Comparison of ENCODE assay signal across 10 cellular contexts in the genomic region with DNA sequence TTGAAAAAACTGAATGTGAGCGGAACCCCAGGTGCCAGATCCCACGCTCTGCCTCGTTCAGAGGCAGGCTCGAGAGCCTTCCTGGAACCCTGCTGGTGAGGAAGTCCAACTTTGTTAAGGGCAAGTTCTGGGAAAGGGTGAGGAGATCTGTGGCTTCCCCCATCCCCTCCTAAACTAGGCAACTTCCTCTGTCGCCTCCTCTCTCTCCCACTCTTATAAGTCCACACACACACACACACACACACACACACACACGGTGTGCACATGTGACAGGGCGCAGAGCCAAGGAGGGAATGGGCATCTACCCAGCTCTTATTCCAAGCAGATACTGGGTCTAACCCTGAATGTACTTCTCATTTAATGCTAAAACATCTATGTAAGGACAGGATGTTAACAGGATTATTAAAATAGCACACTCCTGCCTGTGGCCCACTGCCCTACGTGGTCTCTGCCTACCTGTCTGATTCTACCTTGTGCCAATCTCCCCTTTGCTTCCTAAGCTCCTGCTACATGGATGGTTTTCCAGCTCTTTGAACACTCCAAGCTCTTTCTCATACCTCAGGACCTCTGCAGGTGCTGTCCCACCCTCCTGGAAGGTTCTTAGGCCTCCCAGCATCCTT.
DNase-seq lines count a peak whose midpoint lies in the region; ATAC-seq and TF ChIP-seq lines count a peak whose summit lies in the region.
"Had no signal": no experiment of that assay in that cellular context is flagged by ENCODE, and none has a peak within 500 bp of the region (broad histone marks: within the 10 kb centered on the region; RNA-seq: fewer than 3 reads in every experiment).

No MANE protein-coding gene starts in this region.

- 27 to 48% methylated on average over 8 of the region's 8 CpGs for WGBS in lung, 2 donors
- WGBS in esophagus muscularis mucosa = 61% methylated on average over 8 of the region's 8 CpGs

- no peak overlapping the region for H3K4me3 Mint-ChIP-seq in activated naive CD8-positive, alpha-beta T cell treated with anti-CD3 and anti-CD28 coated beads for 36 hours
- H3K4me3 Mint-ChIP-seq in GM23338 = no peak overlapping the region

- no peaks in the 10 kb centered on the region for H3F3A ChIP-seq in GM23338 (replicated peaks; ENCODE audit: low read depth)

- peaks cover 55% of the 10 kb centered on the region for H3K36me3 Mint-ChIP-seq in activated naive CD8-positive, alpha-beta T cell treated with anti-CD3 and anti-CD28 coated beads for 36 hours
- H3K36me3 Mint-ChIP-seq in GM23338 (ENCODE audit: low read depth) = peaks cover 11% of the 10 kb centered on the region; the same call in 2 of the 3 replicates

- H3K9me2 ChIP-seq in GM23338 (ENCODE audit: insufficient read depth) = no peaks in the 10 kb centered on the region

- H3K4me3 ChIP-seq in AG10803 (ENCODE audit: low read length) (no peak overlapping the region), lung (no peak overlapping the region), brain microvascular endothelial cell (ENCODE audit: low read depth, low read length) (no peak overlapping the region), colonic mucosa (no peak overlapping the region), esophagus muscularis mucosa (no peak overlapping the region), GM23338 (no peak overlapping the region)
- H3K4me3 ChIP-seq: ascending aorta had no signal

- no peak for TF ChIP-seq POLR2A in esophagus muscularis mucosa (IDR thresholded peaks at IDR 0.05; ENCODE audit: low read depth)

- H3K4me1 ChIP-seq in lung (ENCODE audit: control insufficient read depth in 2 of 2, insufficient read depth in 2 of 2, low read length in 2 of 2) = peaks cover 0 to 2% of the 10 kb centered on the region in 2 donors
- no peaks in the 10 kb centered on the region for H3K4me1 ChIP-seq in colonic mucosa
- H3K4me1 ChIP-seq in esophagus muscularis mucosa = peaks cover 0 to 20% (median 7%) of the 10 kb centered on the region in 4 donors
- no peaks in the 10 kb centered on the region for H3K4me1 ChIP-seq in GM23338 (ENCODE audit: insufficient read depth)
- H3K4me1 ChIP-seq: ascending aorta had no signal

- H4K20me1 ChIP-seq in GM23338 (replicated peaks; ENCODE audit: insufficient read depth) = 0 out of 2 replicates have a peak, but pooled peaks cover 2% of the 10 kb centered on the region

- H3K9me3 Mint-ChIP-seq in activated naive CD8-positive, alpha-beta T cell treated with anti-CD3 and anti-CD28 coated beads for 36 hours = peaks cover 4% of the 10 kb centered on the region
- no peaks in the 10 kb centered on the region for H3K9me3 Mint-ChIP-seq in GM23338

- H3K27me3 ChIP-seq in lung (ENCODE audit: control insufficient read depth, insufficient read depth) (no peaks in the 10 kb centered on the region), brain microvascular endothelial cell (replicated peaks) (no peaks in the 10 kb centered on the region), colonic mucosa (no peaks in the 10 kb centered on the region), esophagus muscularis mucosa (no peaks in the 10 kb centered on the region), GM23338 (ENCODE audit: insufficient read depth) (no peaks in the 10 kb centered on the region)
- H3K27me3 ChIP-seq: ascending aorta had no signal

- TF ChIP-seq CTCF in AG10803 (conservative IDR thresholded peaks at IDR 0.05; ENCODE audit: low read length) (no peak), lung (IDR thresholded peaks at IDR 0.05; ENCODE audit: control extremely low read depth, extremely low read depth) (no peak), brain microvascular endothelial cell (IDR thresholded peaks at IDR 0.05; ENCODE audit: low read depth, low read length, missing control alignments) (no peak), colonic mucosa (IDR thresholded peaks at IDR 0.05) (no peak), esophagus muscularis mucosa (IDR thresholded peaks at IDR 0.05) (no peak), GM23338 (conservative IDR thresholded peaks at IDR 0.05; ENCODE audit: low read depth in 2 of 2) (no peak)

- no peak overlapping the region for H3K4me2 ChIP-seq in GM23338

- no peak for TF ChIP-seq EP300 in esophagus muscularis mucosa (IDR thresholded peaks at IDR 0.05)

- H3K27ac Mint-ChIP-seq in activated naive CD8-positive, alpha-beta T cell treated with anti-CD3 and anti-CD28 coated beads for 36 hours = peak overlapping the region; percentile 80
- no peak overlapping the region for H3K27ac Mint-ChIP-seq in GM23338

- no peaks in the 10 kb centered on the region for H3K27me3 Mint-ChIP-seq in activated naive CD8-positive, alpha-beta T cell treated with anti-CD3 and anti-CD28 coated beads for 36 hours
- H3K27me3 Mint-ChIP-seq in GM23338 (ENCODE audit: insufficient read depth, low read depth, poor library complexity) = no peaks in the 10 kb centered on the region

- no peak overlapping the region for H3K9ac ChIP-seq in colonic mucosa (ENCODE audit: low read depth in 2 of 2, low read length in 2 of 2)

- peaks cover 23% of the 10 kb centered on the region for H3K4me1 Mint-ChIP-seq in activated naive CD8-positive, alpha-beta T cell treated with anti-CD3 and anti-CD28 coated beads for 36 hours
- peaks cover 20% of the 10 kb centered on the region for H3K4me1 Mint-ChIP-seq in GM23338

- intact Hi-C loops in colonic mucosa (cut with DNase I) (no loop called here), esophagus muscularis mucosa (cut with DNase I) (no loop called here)

- in situ Hi-C loops in brain microvascular endothelial cell (cut with HindIII; ENCODE audit: low pct_ligation_motif_present, low sequenced_read_pairs) = no loop called here

- H3K9me3 ChIP-seq in lung (ENCODE audit: control insufficient read depth in 2 of 2, insufficient read depth in 1 of 2, low read length in 1 of 2) = no peaks in the 10 kb centered on the region
- H3K9me3 ChIP-seq in colonic mucosa = no peaks in the 10 kb centered on the region
- H3K9me3 ChIP-seq in esophagus muscularis mucosa = no peaks in the 10 kb centered on the region
- H3K9me3 ChIP-seq: ascending aorta had no signal

- H3K27ac ChIP-seq in lung (ENCODE audit: low read depth in 1 of 2, low read length in 1 of 2) = no peak overlapping the region
- no peak overlapping the region for H3K27ac ChIP-seq in brain microvascular endothelial cell
- H3K27ac ChIP-seq in colonic mucosa = no peak overlapping the region
- H3K27ac ChIP-seq in esophagus muscularis mucosa (replicated peaks in 1 of 4) = no peak overlapping the region
- H3K27ac ChIP-seq in GM23338 (ENCODE audit: low read depth) = no peak overlapping the region
- H3K27ac ChIP-seq: ascending aorta had no signal

- no peak overlapping the region for H2AFZ ChIP-seq in GM23338

- no peaks in the 10 kb centered on the region for H3K79me2 ChIP-seq in GM23338 (replicated peaks; ENCODE audit: insufficient read depth)

- H3K36me3 ChIP-seq in lung (ENCODE audit: control insufficient read depth in 2 of 2, insufficient read depth in 2 of 2, low read length in 2 of 2) (peaks cover 0 to 20% of the 10 kb centered on the region in 2 donors), brain microvascular endothelial cell (replicated peaks) (peaks cover 31% of the 10 kb centered on the region), colonic mucosa (peaks cover 10% of the 10 kb centered on the region), esophagus muscularis mucosa (peaks cover 5 to 65% (median 40%) of the 10 kb centered on the region in 4 donors), GM23338 (ENCODE audit: insufficient read depth) (no peaks in the 10 kb centered on the region)

- ATAC-seq in lung (ENCODE audit: insufficient read depth, low FRiP score) (peak; percentile 41), GM23338 (no peak)

- DNase-seq in AG10803 (ENCODE audit: low read depth) = peak; percentile 59
- DNase-seq in GDM1 (lab: John Stamatoyannopoulos, UW) = peak; percentile 73
- DNase-seq in activated naive CD8-positive, alpha-beta T cell treated with anti-CD3 and anti-CD28 coated beads for 36 hours = no peak
- peak; percentile 38 for DNase-seq in lung (ENCODE audit: low spot score)
- no peak for DNase-seq in brain microvascular endothelial cell
- no peak for DNase-seq in colonic mucosa
- DNase-seq in esophagus muscularis mucosa (ENCODE audit: extremely low spot score) = no peak
- no peak for DNase-seq in GM23338 (ENCODE audit: low spot score)
- DNase-seq: T1000 had no signal

TF ChIP-seq in GM23338, 12 proteins besides CTCF, POLR2A, EP300 and RAD21:
- no peak for TF ChIP-seq STAT1 (IDR thresholded peaks at IDR 0.05; ENCODE audit: unreplicated experiment)

Comparison
In these comparisons a context has a peak if more than half of its experiments do, and no peak if none do; other contexts are left out.
1. DNase-seq: peak in AG10803 (single experiment), GDM1 (single experiment) and lung (single experiment); none in activated naive CD8-positive, alpha-beta T cell treated with anti-CD3 and anti-CD28 coated beads for 36 hours (single experiment), brain microvascular endothelial cell (single experiment), colonic mucosa (single experiment), esophagus muscularis mucosa (single experiment) and GM23338 (single experiment).